Comparison of ENCODE assay signal across 12 cellular contexts in the genomic region with DNA sequence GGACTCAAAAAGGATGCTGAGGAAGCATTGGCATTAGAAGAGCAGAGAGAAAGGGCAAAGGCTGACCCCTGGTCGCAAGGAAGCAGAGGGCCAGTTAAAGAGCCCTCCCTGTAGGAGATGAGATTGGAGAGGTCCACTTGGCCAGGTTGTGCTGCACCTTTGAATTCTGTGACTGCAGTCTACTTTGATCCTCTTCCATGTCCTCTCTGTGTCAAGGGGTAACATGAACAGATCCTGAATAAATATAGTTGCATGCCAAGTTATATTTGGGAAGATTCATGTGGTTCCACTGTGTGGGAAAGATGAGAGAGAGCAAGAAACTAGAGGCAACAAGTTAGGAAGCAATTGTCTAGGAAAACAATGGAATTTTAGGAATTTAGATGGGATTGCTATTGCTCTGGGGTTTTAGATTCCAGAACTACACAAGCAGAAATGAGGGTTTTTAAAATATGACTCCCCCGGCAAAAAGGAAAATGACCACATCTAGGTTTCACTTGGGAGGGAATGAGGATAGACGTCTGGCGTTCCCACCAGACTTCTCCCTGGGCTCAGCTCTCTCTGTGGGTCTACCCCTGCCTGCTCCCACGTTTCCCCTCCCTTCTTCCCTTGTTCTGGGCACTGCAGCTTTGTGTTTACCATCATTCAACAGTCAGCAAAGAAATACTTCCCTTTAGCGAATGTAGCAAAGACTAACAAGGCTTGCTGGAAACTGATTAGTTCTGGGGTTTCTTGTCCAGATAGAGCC.
DNase-seq lines count a peak whose midpoint lies in the region; TF ChIP-seq lines count a peak whose summit lies in the region.
"Had no signal": no experiment of that assay in that cellular context is flagged by ENCODE, and none has a peak within 500 bp of the region (broad histone marks: within the 10 kb centered on the region; RNA-seq: fewer than 3 reads in every experiment).

No MANE protein-coding gene starts in this region.

- no peak overlapping the region for H3K4me3 ChIP-seq in muscle layer of duodenum (ENCODE audit: low read depth in 1 of 2, low read length in 2 of 2)
- no peak overlapping the region for H3K4me3 ChIP-seq in SK-N-SH (ENCODE audit: low read depth in 2 of 2, low read length in 1 of 2)
- H3K4me3 ChIP-seq: colonic mucosa had no signal

- H3K9me3 ChIP-seq in muscle layer of duodenum (ENCODE audit: control insufficient read depth in 1 of 2, low read length in 2 of 2): peaks cover 0 to 3% of the 10 kb centered on the region in 2 donors
- H3K9me3 ChIP-seq in SK-N-SH: no peaks in the 10 kb centered on the region
- H3K9me3 ChIP-seq: colonic mucosa had no signal

- 58% methylated on average over 6 of the region's 6 CpGs for WGBS in SK-N-SH (ENCODE audit: low lambda C conversion rate)

- H3K79me2 ChIP-seq in SK-N-SH (ENCODE audit: insufficient read depth): no peaks in the 10 kb centered on the region

- no peaks in the 10 kb centered on the region for H3K9me2 ChIP-seq in SK-N-SH

- H3K4me1 ChIP-seq in muscle layer of duodenum (ENCODE audit: control insufficient read depth in 1 of 2, insufficient read depth in 2 of 2, low read length in 2 of 2) (peaks cover 10 to 14% of the 10 kb centered on the region in 2 donors), SK-N-SH (ENCODE audit: control insufficient read depth in 1 of 2, insufficient read depth in 2 of 2, low read depth in 1 of 2, low read length in 1 of 2) (no peaks in the 10 kb centered on the region)
- H3K4me1 ChIP-seq: colonic mucosa had no signal

- TF ChIP-seq EP300 in Ishikawa (IDR thresholded peaks at IDR 0.05; ENCODE audit: borderline replicate concordance) (no peak), SK-N-SH (IDR thresholded peaks at IDR 0.05; ENCODE audit: borderline replicate concordance in 1 of 2, low read depth in 1 of 2, low read length in 1 of 2) (no peak)

- no peaks in the 10 kb centered on the region for H3K27me3 Mint-ChIP-seq in type B pancreatic cell
- H3K27me3 Mint-ChIP-seq: progenitor cell of endocrine pancreas had no signal

- H3K4me3 Mint-ChIP-seq in type B pancreatic cell: no peak overlapping the region
- H3K4me3 Mint-ChIP-seq: activated T-cell treated with anti-CD3 and anti-CD28 coated beads, Interleukin-2, amount 50 U/mL, for 4 hours had no signal

- peak; percentile 8 for DNase-seq in fibroblast of gingiva (ENCODE audit: low read depth)
- no peak for DNase-seq in type B pancreatic cell (ENCODE audit: extremely low spot score, unreplicated experiment)
- DNase-seq in NCI-H1417 treated with DMSO at 0.1 percent for 48 hours (lab: John Stamatoyannopoulos, UW): no peak
- DNase-seq in SK-N-SH: no peak
- no peak for DNase-seq in GF-D8 (lab: John Stamatoyannopoulos, UW)
- no peak for DNase-seq in NCI-H2196 (lab: John Stamatoyannopoulos, UW; ENCODE audit: unreplicated experiment)
- DNase-seq: activated T-cell treated with anti-CD3 and anti-CD28 coated beads, Interleukin-2, amount 50 U/mL, for 4 hours; colonic mucosa; NCI-H1092 had no signal

- no peaks in the 10 kb centered on the region for H3K36me3 ChIP-seq in muscle layer of duodenum (ENCODE audit: control insufficient read depth in 1 of 2, insufficient read depth in 2 of 2, low read length in 2 of 2)
- H3K36me3 ChIP-seq in SK-N-SH (replicated peaks in 1 of 2; ENCODE audit: control insufficient read depth in 1 of 2, insufficient read depth in 2 of 2, low read length in 1 of 2): no peaks in the 10 kb centered on the region
- H3K36me3 ChIP-seq: colonic mucosa had no signal

- H3K36me3 Mint-ChIP-seq in type B pancreatic cell: no peaks in the 10 kb centered on the region

- no peak overlapping the region for H3K9ac ChIP-seq in SK-N-SH

- H2AFZ ChIP-seq in SK-N-SH (ENCODE audit: low read depth): no peak overlapping the region

- H3K27ac ChIP-seq in muscle layer of duodenum (ENCODE audit: low read length) (peak overlapping the region; percentile 16), SK-N-SH (ENCODE audit: low read depth in 2 of 2, low read length in 1 of 2) (no peak overlapping the region)
- H3K27ac ChIP-seq: colonic mucosa had no signal

- no peak overlapping the region for H3K4me2 ChIP-seq in SK-N-SH

- H3K27ac Mint-ChIP-seq in type B pancreatic cell: peak overlapping the region; percentile 59
- H3K27ac Mint-ChIP-seq: progenitor cell of endocrine pancreas had no signal

- peaks cover 8% of the 10 kb centered on the region for H3K4me1 Mint-ChIP-seq in type B pancreatic cell (ENCODE audit: unreplicated experiment)

- TF ChIP-seq RAD21 in Ishikawa (IDR thresholded peaks at IDR 0.05; ENCODE audit: low read depth) (no peak), SK-N-SH (IDR thresholded peaks at IDR 0.05; ENCODE audit: low read length) (no peak)

- POLR2A ChIA-PET in SK-N-SH (lab: Yijun Ruan, JAX): no interaction called here

- no peaks in the 10 kb centered on the region for H3F3A ChIP-seq in SK-N-SH (replicated peaks; ENCODE audit: insufficient read depth)

- CTCF ChIA-PET in SK-N-SH (lab: Yijun Ruan, JAX): interaction anchor here (1.8 kb wide), 1 partner anchor 9 kb away, joined by 3 read pairs; no protein-coding TSS in a partner anchor

- H3K9me3 Mint-ChIP-seq in type B pancreatic cell: peaks cover under 1% of the 10 kb centered on the region

- TF ChIP-seq CTCF in type B pancreatic cell (conservative IDR thresholded peaks at IDR 0.05): no peak
- no peak for TF ChIP-seq CTCF in SK-N-SH (IDR thresholded peaks at IDR 0.05)

- H3K27me3 ChIP-seq in muscle layer of duodenum (ENCODE audit: low read depth, low read length) (no peaks in the 10 kb centered on the region), SK-N-SH (ENCODE audit: insufficient read depth) (no peaks in the 10 kb centered on the region; the same call in 1 of the 2 replicates)
- H3K27me3 ChIP-seq: colonic mucosa had no signal

- no peaks in the 10 kb centered on the region for H4K20me1 ChIP-seq in SK-N-SH (ENCODE audit: insufficient read depth)

TF ChIP-seq in Ishikawa, 13 proteins besides CTCF, POLR2A, EP300 and RAD21:
- TF ChIP-seq TEAD4 (IDR thresholded peaks at IDR 0.05) (peak; percentile 49; the same call in 1 of the 2 replicates), REST (IDR thresholded peaks at IDR 0.05; ENCODE audit: low read depth) (no peak), TCF12 (IDR thresholded peaks at IDR 0.05; ENCODE audit: low read depth) (no peak)
TF ChIP-seq in Ishikawa: peak in this region for 1.

TF ChIP-seq in SK-N-SH, 30 proteins besides CTCF, POLR2A, EP300 and RAD21:
- TF ChIP-seq RXRA (IDR thresholded peaks at IDR 0.05; ENCODE audit: borderline replicate concordance, low read depth) (no peak), EZH2phosphoT487 (IDR thresholded peaks at IDR 0.05; ENCODE audit: borderline replicate concordance, low read depth) (no peak)
